ENCODE assay signal across 19 cellular contexts in the genomic region with DNA sequence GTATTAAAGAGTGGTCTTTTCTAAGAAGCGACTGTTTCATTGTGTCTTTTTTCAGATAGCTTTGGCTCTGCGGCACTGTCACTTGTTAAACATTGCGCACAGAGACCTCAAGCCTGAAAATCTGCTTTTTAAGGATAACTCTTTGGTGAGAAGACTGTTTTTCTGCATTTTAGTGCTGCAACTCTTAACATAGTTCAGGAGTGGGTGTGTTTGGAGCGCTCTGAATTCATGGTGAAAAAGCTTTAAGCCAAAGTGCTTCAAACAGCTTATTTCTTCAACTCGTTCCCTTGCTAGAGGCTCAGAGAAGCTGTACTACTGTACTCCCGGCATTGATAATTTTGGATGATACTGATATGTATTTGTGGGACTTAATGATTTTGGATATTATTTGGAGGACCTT.
"Had no signal": no experiment of that assay in that cellular context is flagged by ENCODE, and none has a peak within 500 bp of the region (broad histone marks: within the 10 kb centered on the region; RNA-seq: fewer than 3 reads in every experiment).

No MANE protein-coding gene starts in this region.

- H3K4me3 Mint-ChIP-seq: activated CD4-positive, alpha-beta memory T cell treated with anti-CD3 and anti-CD28 coated beads for 36 hours; activated CD4-positive, alpha-beta T cell treated with anti-CD3 and anti-CD28 coated beads, Interleukin-2, amount 10 ng/mL, durations not matched to agents 24 days and 14 days; activated naive CD4-positive, alpha-beta T cell treated with anti-CD3 and anti-CD28 coated beads, Interleukin-2, amount 50 U/mL, for 24 hours; activated naive CD8-positive, alpha-beta T cell treated with anti-CD3 and anti-CD28 coated beads, Interleukin-2, amount 50 U/mL, for 24 hours; activated T-helper 17 cell treated with anti-CD3 and anti-CD28 coated beads, Interleukin-2, amount 50 U/mL, for 72 hours; effector memory CD8-positive, alpha-beta T cell; mesothelial cell of epicardium; naive B cell had no signal

- H3K9me3 Mint-ChIP-seq: activated CD4-positive, alpha-beta memory T cell treated with anti-CD3 and anti-CD28 coated beads for 36 hours; activated naive CD4-positive, alpha-beta T cell treated with anti-CD3 and anti-CD28 coated beads, Interleukin-2, amount 50 U/mL, for 24 hours; activated naive CD8-positive, alpha-beta T cell treated with anti-CD3 and anti-CD28 coated beads, Interleukin-2, amount 50 U/mL, for 24 hours; activated T-helper 17 cell treated with anti-CD3 and anti-CD28 coated beads, Interleukin-2, amount 50 U/mL, for 72 hours; effector memory CD8-positive, alpha-beta T cell had no signal

- H3K27me3 Mint-ChIP-seq: activated CD4-positive, alpha-beta memory T cell treated with anti-CD3 and anti-CD28 coated beads for 36 hours; activated CD4-positive, alpha-beta T cell treated with anti-CD3 and anti-CD28 coated beads, Interleukin-2, amount 10 ng/mL, durations not matched to agents 24 days and 14 days; activated naive CD4-positive, alpha-beta T cell treated with anti-CD3 and anti-CD28 coated beads, Interleukin-2, amount 50 U/mL, for 24 hours; activated naive CD8-positive, alpha-beta T cell treated with anti-CD3 and anti-CD28 coated beads, Interleukin-2, amount 50 U/mL, for 24 hours; activated T-helper 17 cell treated with anti-CD3 and anti-CD28 coated beads, Interleukin-2, amount 50 U/mL, for 72 hours; effector memory CD8-positive, alpha-beta T cell; naive B cell had no signal

- H3K27ac Mint-ChIP-seq: activated CD4-positive, alpha-beta memory T cell treated with anti-CD3 and anti-CD28 coated beads for 36 hours; activated CD4-positive, alpha-beta T cell treated with anti-CD3 and anti-CD28 coated beads, Interleukin-2, amount 10 ng/mL, durations not matched to agents 24 days and 14 days; activated naive CD4-positive, alpha-beta T cell treated with anti-CD3 and anti-CD28 coated beads, Interleukin-2, amount 50 U/mL, for 24 hours; activated naive CD8-positive, alpha-beta T cell treated with anti-CD3 and anti-CD28 coated beads, Interleukin-2, amount 50 U/mL, for 24 hours; activated T-helper 17 cell treated with anti-CD3 and anti-CD28 coated beads, Interleukin-2, amount 50 U/mL, for 72 hours; effector memory CD8-positive, alpha-beta T cell; mesothelial cell of epicardium had no signal

- DNase-seq: activated CD4-positive, alpha-beta memory T cell treated with anti-CD3 and anti-CD28 coated beads for 36 hours; activated CD4-positive, alpha-beta T cell treated with anti-CD3 and anti-CD28 coated beads, Interleukin-2, amount 10 ng/mL, durations not matched to agents 24 days and 14 days; activated CD8-positive, alpha-beta memory T cell treated with anti-CD3 and anti-CD28 coated beads, Interleukin-2, amount 50 U/mL, for 4 hours; activated naive CD8-positive, alpha-beta T cell treated with anti-CD3 and anti-CD28 coated beads, Interleukin-2, amount 50 U/mL, for 24 hours; activated T-cell treated with anti-CD3 and anti-CD28 coated beads, Interleukin-2, amount 50 U/mL, for 1 hour; amygdala; cortex of kidney; effector memory CD8-positive, alpha-beta T cell; hippocampal formation; naive B cell; right cardiac atrium; stimulated activated CD4-positive, alpha-beta T cell treated with anti-CD3 and anti-CD28 coated beads, Interleukin-15, amount 100 ng/mL, for 24 hours; stimulated activated CD4-positive, alpha-beta T cell treated with anti-CD3 and anti-CD28 coated beads, Interleukin-2, amount 100 ng/mL, for 24 hours; stimulated activated naive CD4-positive, alpha-beta T cell had no signal

- ATAC-seq: activated CD4-positive, CD25-positive, alpha-beta regulatory T cell treated with anti-CD3 and anti-CD28 coated beads, Interleukin-2, amount 50 U/mL, for 24 hours; activated naive CD8-positive, alpha-beta T cell treated with anti-CD3 and anti-CD28 coated beads, Interleukin-2, amount 50 U/mL, for 24 hours; activated T-helper 17 cell treated with anti-CD3 and anti-CD28 coated beads, Interleukin-2, amount 50 U/mL, for 72 hours; effector memory CD8-positive, alpha-beta T cell; gastroesophageal sphincter; right cardiac atrium had no signal

- H3K4me1 Mint-ChIP-seq: activated naive CD4-positive, alpha-beta T cell treated with anti-CD3 and anti-CD28 coated beads, Interleukin-2, amount 50 U/mL, for 24 hours; activated naive CD8-positive, alpha-beta T cell treated with anti-CD3 and anti-CD28 coated beads, Interleukin-2, amount 50 U/mL, for 24 hours; mesothelial cell of epicardium; naive B cell had no signal
